ENCODE assay signal across 15 cellular contexts in the genomic region with DNA sequence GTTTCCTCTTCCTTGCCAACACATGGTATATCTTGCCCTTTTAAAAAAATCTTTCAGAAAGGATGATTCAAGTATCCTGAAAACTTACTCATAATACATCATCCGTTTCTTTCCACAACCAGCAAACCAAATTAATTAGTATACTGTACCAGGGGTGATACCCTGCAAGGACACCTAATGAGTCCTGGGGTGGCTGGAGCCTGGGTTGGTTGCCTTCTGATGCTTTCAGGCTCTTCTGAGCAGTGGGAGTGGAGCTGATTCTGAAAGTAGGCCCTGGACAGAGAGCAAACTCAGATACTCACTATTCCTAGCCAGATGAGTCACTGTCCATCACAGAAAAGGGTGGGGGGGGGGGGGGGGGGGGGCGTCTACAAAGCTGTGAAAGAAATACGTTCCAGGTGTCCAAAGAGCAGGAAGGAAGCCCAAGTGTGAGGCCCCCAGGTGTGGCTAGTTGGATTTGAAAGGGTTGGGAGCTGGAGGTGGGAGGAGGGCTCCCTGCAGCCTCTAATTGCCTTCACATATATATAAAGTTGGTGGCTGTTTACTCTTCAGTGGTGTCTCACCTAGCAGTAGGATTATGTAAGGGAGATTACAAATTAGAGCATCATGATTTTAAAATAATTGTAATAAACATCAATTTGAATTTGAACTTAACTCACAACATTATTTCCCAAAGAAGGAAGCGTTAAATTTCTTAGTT. TPM values are rescaled to one million over a fixed set of nuclear protein-coding genes. Genes with fewer than 3 reads are reported as not detected.
DNase-seq lines count a peak whose midpoint lies in the region; ATAC-seq and TF ChIP-seq lines count a peak whose summit lies in the region.
"Had no signal": no experiment of that assay in that cellular context is flagged by ENCODE, and none has a peak within 500 bp of the region (broad histone marks: within the 10 kb centered on the region; RNA-seq: fewer than 3 reads in every experiment).

No MANE protein-coding gene starts in this region.

- intact Hi-C loops in transverse colon (cut with DNase I; ENCODE audit: low total_unique reads): no loop called here

- peak overlapping the region; percentile 30 for H2AFZ ChIP-seq in ACC112 (ENCODE audit: low read length, unreplicated experiment)

- 0 out of 2 replicates have a peak, but pooled peaks cover under 1% of the 10 kb centered on the region for H3K36me3 ChIP-seq in ACC112 (ENCODE audit: insufficient read depth, low read length)
- peaks cover 0 to 17% (median 0%) of the 10 kb centered on the region in 4 donors for H3K36me3 ChIP-seq in transverse colon
- peaks cover 0 to 56% of the 10 kb centered on the region in 2 donors for H3K36me3 ChIP-seq in gastroesophageal sphincter

- H3K79me2 ChIP-seq in ACC112 (ENCODE audit: control insufficient read depth, insufficient read depth, low read length, unreplicated experiment): no peaks in the 10 kb centered on the region

- H3K27ac ChIP-seq in ACC112 (ENCODE audit: low read depth, low read length) (no peak overlapping the region), foreskin keratinocyte (no peak overlapping the region), substantia nigra (ENCODE audit: low read depth, low read length, poor library complexity, severe bottlenecking) (no peak overlapping the region), transverse colon (no peak overlapping the region), gastroesophageal sphincter (no peak overlapping the region)
- H3K27ac ChIP-seq: esophagus muscularis mucosa had no signal

- TF ChIP-seq EP300 in transverse colon (IDR thresholded peaks at IDR 0.05; ENCODE audit: low read depth) (no peak), gastroesophageal sphincter (IDR thresholded peaks at IDR 0.05) (no peak)

- in situ Hi-C loops in transverse colon (cut with MboI; ENCODE audit: low pct_ligation_motif_present in 1 of 4, low pct_unique_long_range_greater_than_20kb in 1 of 4, low sequenced_read_pairs in 3 of 4): no loop called here

- peak; percentile 41; the same call in 1 of the 3 replicates for ATAC-seq in SK-N-SH treated with all-trans-retinoic acid at 6 μM for 48 hours
- ATAC-seq in foreskin keratinocyte: peak; percentile 81
- ATAC-seq in GM21717 (IDR thresholded peaks at IDR 0.05; ENCODE audit: unreplicated experiment): no peak
- ATAC-seq in gastroesophageal sphincter: no peak
- ATAC-seq: WTC11 had no signal

- TF ChIP-seq CTCF in foreskin keratinocyte (conservative IDR thresholded peaks at IDR 0.05) (no peak), transverse colon (IDR thresholded peaks at IDR 0.05) (no peak), gastroesophageal sphincter (IDR thresholded peaks at IDR 0.05) (no peak)

- H3K27me3 ChIP-seq in ACC112 (ENCODE audit: insufficient read depth, low read length): no peaks in the 10 kb centered on the region
- no peaks in the 10 kb centered on the region for H3K27me3 ChIP-seq in foreskin keratinocyte
- no peaks in the 10 kb centered on the region for H3K27me3 ChIP-seq in transverse colon
- no peaks in the 10 kb centered on the region for H3K27me3 ChIP-seq in gastroesophageal sphincter
- H3K27me3 ChIP-seq: esophagus muscularis mucosa had no signal

- peaks cover 10% of the 10 kb centered on the region for H3K4me1 ChIP-seq in ACC112 (ENCODE audit: control insufficient read depth, insufficient read depth, low read length, unreplicated experiment)
- peaks cover 6% of the 10 kb centered on the region for H3K4me1 ChIP-seq in foreskin keratinocyte
- H3K4me1 ChIP-seq in transverse colon: no peaks in the 10 kb centered on the region
- no peaks in the 10 kb centered on the region for H3K4me1 ChIP-seq in gastroesophageal sphincter

- TF ChIP-seq POLR2A in transverse colon (IDR thresholded peaks at IDR 0.05) (no peak), gastroesophageal sphincter (IDR thresholded peaks at IDR 0.05) (no peak)

- H3K4me3 ChIP-seq in ACC112 (ENCODE audit: low read depth, low read length) (no peak overlapping the region), transverse colon (no peak overlapping the region), gastroesophageal sphincter (no peak overlapping the region)
- H3K4me3 ChIP-seq: esophagus muscularis mucosa had no signal

- 88 to 100% methylated on average over 2 to 4 of the region's 4 CpGs for WGBS in transverse colon (ENCODE audit: low coverage in 1 of 2), 2 donors
- WGBS in gastroesophageal sphincter (ENCODE audit: low coverage in 1 of 2), 2 donors: 69 to 74% methylated on average over 3 of the region's 4 CpGs

- H3K9me3 ChIP-seq in transverse colon (no peaks in the 10 kb centered on the region), gastroesophageal sphincter (no peaks in the 10 kb centered on the region)
- H3K9me3 ChIP-seq: esophagus muscularis mucosa had no signal

- DNase-seq in EH (ENCODE audit: low read depth) (peak; percentile 11), foreskin keratinocyte (peak; percentile 27 to 59), substantia nigra (lab: John Stamatoyannopoulos, UW) (no peak), transverse colon (no peak)
- DNase-seq: C1 segment of cervical spinal cord; cerebellar nuclear complex; NCI-H187; NCI-H748 treated with DMSO at 0.1 percent for 48 hours; stimulated activated CD4-positive, alpha-beta T cell treated with anti-CD3 and anti-CD28 coated beads, Interleukin-4, amount 100 ng/mL, for 24 hours had no signal

TF ChIP-seq in SK-N-SH treated with all-trans-retinoic acid at 6 μM for 48 hours, 23 proteins besides CTCF, POLR2A, EP300 and RAD21:
- TF ChIP-seq GLIS3 (CRISPR knock-in tag; IDR thresholded peaks at IDR 0.05) (no peak), PPARA (CRISPR knock-in tag; IDR thresholded peaks at IDR 0.05; ENCODE audit: borderline replicate concordance) (no peak), ZNF70 (CRISPR knock-in tag; IDR thresholded peaks at IDR 0.05) (no peak), ZFP30 (CRISPR knock-in tag; IDR thresholded peaks at IDR 0.05) (no peak), ARNTL (CRISPR knock-in tag; IDR thresholded peaks at IDR 0.05; ENCODE audit: borderline replicate concordance, low read depth) (no peak), RARB (CRISPR knock-in tag; IDR thresholded peaks at IDR 0.05) (no peak), ZNF8 (CRISPR knock-in tag; IDR thresholded peaks at IDR 0.05) (no peak), BACH2 (CRISPR knock-in tag; IDR thresholded peaks at IDR 0.05; ENCODE audit: borderline replicate concordance) (no peak), OSR1 (CRISPR knock-in tag; IDR thresholded peaks at IDR 0.05) (no peak)
- TF ChIP-seq, protein P1, sequence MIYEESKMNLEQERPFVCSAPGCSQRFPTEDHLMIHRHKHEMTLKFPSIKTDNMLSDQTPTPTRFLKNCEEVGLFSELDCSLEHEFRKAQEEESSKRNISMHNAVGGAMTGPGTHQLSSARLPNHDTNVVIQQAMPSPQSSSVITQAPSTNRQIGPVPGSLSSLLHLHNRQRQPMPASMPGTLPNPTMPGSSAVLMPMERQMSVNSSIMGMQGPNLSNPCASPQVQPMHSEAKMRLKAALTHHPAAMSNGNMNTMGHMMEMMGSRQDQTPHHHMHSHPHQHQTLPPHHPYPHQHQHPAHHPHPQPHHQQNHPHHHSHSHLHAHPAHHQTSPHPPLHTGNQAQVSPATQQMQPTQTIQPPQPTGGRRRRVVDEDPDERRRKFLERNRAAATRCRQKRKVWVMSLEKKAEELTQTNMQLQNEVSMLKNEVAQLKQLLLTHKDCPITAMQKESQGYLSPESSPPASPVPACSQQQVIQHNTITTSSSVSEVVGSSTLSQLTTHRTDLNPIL (CRISPR knock-in tag; IDR thresholded peaks at IDR 0.05; ENCODE audit: low read depth): no peak
- TF ChIP-seq, protein P2, sequence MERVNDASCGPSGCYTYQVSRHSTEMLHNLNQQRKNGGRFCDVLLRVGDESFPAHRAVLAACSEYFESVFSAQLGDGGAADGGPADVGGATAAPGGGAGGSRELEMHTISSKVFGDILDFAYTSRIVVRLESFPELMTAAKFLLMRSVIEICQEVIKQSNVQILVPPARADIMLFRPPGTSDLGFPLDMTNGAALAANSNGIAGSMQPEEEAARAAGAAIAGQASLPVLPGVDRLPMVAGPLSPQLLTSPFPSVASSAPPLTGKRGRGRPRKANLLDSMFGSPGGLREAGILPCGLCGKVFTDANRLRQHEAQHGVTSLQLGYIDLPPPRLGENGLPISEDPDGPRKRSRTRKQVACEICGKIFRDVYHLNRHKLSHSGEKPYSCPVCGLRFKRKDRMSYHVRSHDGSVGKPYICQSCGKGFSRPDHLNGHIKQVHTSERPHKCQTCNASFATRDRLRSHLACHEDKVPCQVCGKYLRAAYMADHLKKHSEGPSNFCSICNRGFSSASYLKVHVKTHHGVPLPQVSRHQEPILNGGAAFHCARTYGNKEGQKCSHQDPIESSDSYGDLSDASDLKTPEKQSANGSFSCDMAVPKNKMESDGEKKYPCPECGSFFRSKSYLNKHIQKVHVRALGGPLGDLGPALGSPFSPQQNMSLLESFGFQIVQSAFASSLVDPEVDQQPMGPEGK (CRISPR knock-in tag; IDR thresholded peaks at IDR 0.05; ENCODE audit: borderline replicate concordance): no peak

RNA-seq across cellular contexts. Expression of a gene that starts 36.5 kb away (rescaled TPM):
- 9.6 and 9.9 TPM in 2 replicates for total RNA-seq in foreskin keratinocyte
- 3.5 and 4.3 TPM in 2 replicates for polyA plus RNA-seq in foreskin keratinocyte
- 10 to 100 TPM in 1 of 4 donors, 1 to 10 TPM in 3; 4.5 to 12.1 (median 9.7) TPM for total RNA-seq in transverse colon
- total RNA-seq in gastroesophageal sphincter: 10 to 100 TPM; 10.4 to 19.9 (median 16.6) TPM

Comparison
In these comparisons a context has a peak if more than half of its experiments do, and no peak if none do; other contexts are left out.
1. DNase-seq: peak in EH (single experiment) and foreskin keratinocyte (2 of 2); none in substantia nigra (0 of 49) and transverse colon (single experiment).
2. ATAC-seq: peak in SK-N-SH treated with all-trans-retinoic acid at 6 μM for 48 hours (single experiment) and foreskin keratinocyte (single experiment); none in GM21717 (single experiment) and gastroesophageal sphincter (single experiment).